In the genomic region with DNA sequence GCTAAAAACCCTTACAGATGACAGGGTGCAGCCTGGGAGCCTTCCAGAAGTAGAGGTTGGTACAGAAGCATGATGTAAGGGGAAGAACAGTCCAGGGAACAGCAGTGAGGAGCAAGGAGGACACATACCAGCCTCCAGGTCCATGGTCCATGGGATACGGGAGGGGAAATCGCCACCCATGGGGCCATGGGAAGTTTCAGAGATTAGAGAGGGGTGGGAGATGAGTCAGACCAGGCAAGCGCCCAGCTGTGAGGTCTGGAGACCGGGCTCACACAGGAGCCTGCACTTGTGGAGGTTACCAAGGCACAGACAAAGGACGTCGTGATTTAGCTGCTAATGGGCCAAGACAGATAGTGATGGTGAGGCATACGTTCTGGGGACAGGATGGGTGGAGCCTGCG, we compare ENCODE assay signal across 1 cellular context.
TF ChIP-seq lines count a peak whose summit lies in the region.

No MANE protein-coding gene starts in this region.

TF ChIP-seq in HepG2, 621 proteins besides CTCF, POLR2A, EP300 and RAD21:
- TF ChIP-seq ZNF546 (CRISPR knock-in tag; conservative IDR thresholded peaks at IDR 0.05), result no peak
- TF ChIP-seq, protein P1, sequence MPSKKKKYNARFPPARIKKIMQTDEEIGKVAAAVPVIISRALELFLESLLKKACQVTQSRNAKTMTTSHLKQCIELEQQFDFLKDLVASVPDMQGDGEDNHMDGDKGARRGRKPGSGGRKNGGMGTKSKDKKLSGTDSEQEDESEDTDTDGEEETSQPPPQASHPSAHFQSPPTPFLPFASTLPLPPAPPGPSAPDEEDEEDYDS (CRISPR knock-in tag; IDR thresholded peaks at IDR 0.05), result no peak
- TF ChIP-seq ZKSCAN8 (CRISPR knock-in tag; IDR thresholded peaks at IDR 0.05; ENCODE audit: borderline replicate concordance), result no peak
- TF ChIP-seq POLR2AphosphoS5 (IDR thresholded peaks at IDR 0.05; ENCODE audit: low read depth, low read length), result 0 out of 2 replicates have a peak, but pooled peaks have one; percentile 1
